In genomic region chr1:228245111-228245510, GRCh38 we compare ENCODE assay signal across 31 cellular contexts.
"Had no signal": no experiment of that assay in that cellular context is flagged by ENCODE, and none has a peak within 500 bp of the region (broad histone marks: within the 10 kb centered on the region; RNA-seq: fewer than 3 reads in every experiment).

No MANE protein-coding gene starts in this region.

- H3K4me1 ChIP-seq: ascending aorta had no signal

- H3K27ac Mint-ChIP-seq: activated CD4-positive, alpha-beta T cell treated with anti-CD3 and anti-CD28 coated beads, Interleukin-2, amount 10 ng/mL, durations not matched to agents 24 days and 14 days; activated CD8-positive, alpha-beta T cell treated with anti-CD3 and anti-CD28 coated beads for 36 hours; activated naive CD8-positive, alpha-beta T cell treated with anti-CD3 and anti-CD28 coated beads, Interleukin-2, amount 10 ng/mL, durations not matched to agents 7 days and 5 days; activated T-cell treated with anti-CD3 and anti-CD28 coated beads, Interleukin-2, amount 50 U/mL, for 72 hours; activated T-helper 17 cell treated with anti-CD3 and anti-CD28 coated beads, Interleukin-2, amount 50 U/mL, for 72 hours had no signal

- ATAC-seq: activated CD8-positive, alpha-beta T cell treated with anti-CD3 and anti-CD28 coated beads for 36 hours; activated T-cell treated with anti-CD3 and anti-CD28 coated beads, Interleukin-2, amount 50 U/mL, for 72 hours; activated T-helper 17 cell treated with anti-CD3 and anti-CD28 coated beads, Interleukin-2, amount 50 U/mL, for 72 hours; PC-3 had no signal

- H3K4me1 Mint-ChIP-seq: activated CD4-positive, alpha-beta T cell treated with anti-CD3 and anti-CD28 coated beads, Interleukin-2, amount 10 ng/mL, durations not matched to agents 24 days and 14 days; central memory CD8-positive, alpha-beta T cell had no signal

- H3K4me3 Mint-ChIP-seq: activated CD4-positive, alpha-beta T cell treated with anti-CD3 and anti-CD28 coated beads, Interleukin-2, amount 10 ng/mL, durations not matched to agents 24 days and 14 days; activated CD8-positive, alpha-beta T cell treated with anti-CD3 and anti-CD28 coated beads for 36 hours; activated naive CD8-positive, alpha-beta T cell treated with anti-CD3 and anti-CD28 coated beads, Interleukin-2, amount 10 ng/mL, durations not matched to agents 7 days and 5 days; activated T-cell treated with anti-CD3 and anti-CD28 coated beads, Interleukin-2, amount 50 U/mL, for 72 hours; activated T-helper 17 cell treated with anti-CD3 and anti-CD28 coated beads, Interleukin-2, amount 50 U/mL, for 72 hours; central memory CD8-positive, alpha-beta T cell had no signal

- H3K27me3 ChIP-seq: ascending aorta, cardiac muscle cell, MG63 had no signal

- DNase-seq: activated CD4-positive, alpha-beta T cell treated with anti-CD3 and anti-CD28 coated beads, Interleukin-2, amount 10 ng/mL, durations not matched to agents 24 days and 14 days; activated CD4-positive, alpha-beta T cell treated with anti-CD3 and anti-CD28 coated beads, Interleukin-2, amount 50 U/mL, for 4 hours; activated CD8-positive, alpha-beta T cell treated with anti-CD3 and anti-CD28 coated beads for 36 hours; activated effector memory CD4-positive, alpha-beta T cell treated with anti-CD3 and anti-CD28 coated beads, Interleukin-2, amount 50 U/mL, for 16 hours; activated naive CD4-positive, alpha-beta T cell; activated naive CD4-positive, alpha-beta T cell treated with anti-CD3 and anti-CD28 coated beads, Interleukin-2, amount 50 U/mL, for 16 hours; activated naive CD8-positive, alpha-beta T cell treated with anti-CD3 and anti-CD28 coated beads, Interleukin-2, amount 10 ng/mL, durations not matched to agents 7 days and 5 days; activated T-cell treated with anti-CD3 and anti-CD28 coated beads, Interleukin-2, amount 50 U/mL, for 1 hour; activated T-cell treated with anti-CD3 and anti-CD28 coated beads, Interleukin-2, amount 50 U/mL, for 72 hours; amygdala; Karpas-422; KBM-7; MG63; NCI-H1048; NCI-H1105 treated with DMSO at 0.1 percent for 48 hours; NCI-H1436; NCI-H1694; NCI-H1930; NCI-H2081 treated with DMSO at 0.1 percent for 48 hours; NCI-H345; NCI-H524 treated with DMSO at 0.1 percent for 48 hours; NCI-H748 treated with DMSO at 0.1 percent for 48 hours; NK-92 treated with Interleukin-12 subunit alpha and Interleukin-12 subunit beta, amount 100 ng/mL, for 24 hours; PC-3; Right ventricle myocardium superior; SW 1271; T1000 had no signal

- H3K27me3 Mint-ChIP-seq: activated CD4-positive, alpha-beta T cell treated with anti-CD3 and anti-CD28 coated beads, Interleukin-2, amount 10 ng/mL, durations not matched to agents 24 days and 14 days; activated CD8-positive, alpha-beta T cell treated with anti-CD3 and anti-CD28 coated beads for 36 hours; activated naive CD8-positive, alpha-beta T cell treated with anti-CD3 and anti-CD28 coated beads, Interleukin-2, amount 10 ng/mL, durations not matched to agents 7 days and 5 days; activated T-helper 17 cell treated with anti-CD3 and anti-CD28 coated beads, Interleukin-2, amount 50 U/mL, for 72 hours; central memory CD8-positive, alpha-beta T cell had no signal

- H3K27ac ChIP-seq: ascending aorta, cardiac muscle cell had no signal

- H3K4me3 ChIP-seq: ascending aorta, cardiac muscle cell, MG63 had no signal
